Comparison of ENCODE assay signal across 1 cellular context in the genomic region with DNA sequence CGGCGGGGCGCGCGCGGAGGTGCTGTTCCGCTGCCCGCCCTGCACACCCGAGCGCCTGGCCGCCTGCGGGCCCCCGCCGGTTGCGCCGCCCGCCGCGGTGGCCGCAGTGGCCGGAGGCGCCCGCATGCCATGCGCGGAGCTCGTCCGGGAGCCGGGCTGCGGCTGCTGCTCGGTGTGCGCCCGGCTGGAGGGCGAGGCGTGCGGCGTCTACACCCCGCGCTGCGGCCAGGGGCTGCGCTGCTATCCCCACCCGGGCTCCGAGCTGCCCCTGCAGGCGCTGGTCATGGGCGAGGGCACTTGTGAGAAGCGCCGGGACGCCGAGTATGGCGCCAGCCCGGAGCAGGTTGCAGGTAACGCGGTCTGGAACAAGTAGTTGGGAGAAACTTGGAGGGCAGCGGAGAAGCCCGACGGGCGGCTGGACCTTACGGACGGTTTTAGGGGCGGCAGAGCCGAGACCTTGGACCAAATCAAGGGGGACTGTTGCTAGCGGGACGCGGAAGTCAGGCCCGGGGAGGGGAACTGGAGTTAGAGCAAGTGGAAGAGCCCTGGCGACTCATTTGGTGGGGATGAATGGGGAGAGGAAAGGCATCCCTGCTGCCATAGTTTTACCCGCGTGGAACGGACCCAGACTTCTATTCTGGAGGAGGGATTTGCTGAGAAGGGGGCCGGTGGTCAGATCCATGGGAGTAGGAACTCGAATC.
TF ChIP-seq lines count a peak whose summit lies in the region.

No MANE protein-coding gene starts in this region.

TF ChIP-seq in HepG2, 621 proteins besides CTCF, POLR2A, EP300 and RAD21:
- TF ChIP-seq, protein P1, sequence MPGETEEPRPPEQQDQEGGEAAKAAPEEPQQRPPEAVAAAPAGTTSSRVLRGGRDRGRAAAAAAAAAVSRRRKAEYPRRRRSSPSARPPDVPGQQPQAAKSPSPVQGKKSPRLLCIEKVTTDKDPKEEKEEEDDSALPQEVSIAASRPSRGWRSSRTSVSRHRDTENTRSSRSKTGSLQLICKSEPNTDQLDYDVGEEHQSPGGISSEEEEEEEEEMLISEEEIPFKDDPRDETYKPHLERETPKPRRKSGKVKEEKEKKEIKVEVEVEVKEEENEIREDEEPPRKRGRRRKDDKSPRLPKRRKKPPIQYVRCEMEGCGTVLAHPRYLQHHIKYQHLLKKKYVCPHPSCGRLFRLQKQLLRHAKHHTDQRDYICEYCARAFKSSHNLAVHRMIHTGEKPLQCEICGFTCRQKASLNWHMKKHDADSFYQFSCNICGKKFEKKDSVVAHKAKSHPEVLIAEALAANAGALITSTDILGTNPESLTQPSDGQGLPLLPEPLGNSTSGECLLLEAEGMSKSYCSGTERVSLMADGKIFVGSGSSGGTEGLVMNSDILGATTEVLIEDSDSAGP (CRISPR knock-in tag; IDR thresholded peaks at IDR 0.05; ENCODE audit: borderline replicate concordance): 0 out of 2 replicates have a peak, but pooled peaks have one; percentile 16
- TF ChIP-seq ZNF501 (CRISPR knock-in tag; IDR thresholded peaks at IDR 0.05): peak; percentile 60
- TF ChIP-seq HNRNPH1 (optimal IDR thresholded peaks at IDR 0.05; ENCODE audit: low read depth, low read length): no peak
- TF ChIP-seq, protein P2, sequence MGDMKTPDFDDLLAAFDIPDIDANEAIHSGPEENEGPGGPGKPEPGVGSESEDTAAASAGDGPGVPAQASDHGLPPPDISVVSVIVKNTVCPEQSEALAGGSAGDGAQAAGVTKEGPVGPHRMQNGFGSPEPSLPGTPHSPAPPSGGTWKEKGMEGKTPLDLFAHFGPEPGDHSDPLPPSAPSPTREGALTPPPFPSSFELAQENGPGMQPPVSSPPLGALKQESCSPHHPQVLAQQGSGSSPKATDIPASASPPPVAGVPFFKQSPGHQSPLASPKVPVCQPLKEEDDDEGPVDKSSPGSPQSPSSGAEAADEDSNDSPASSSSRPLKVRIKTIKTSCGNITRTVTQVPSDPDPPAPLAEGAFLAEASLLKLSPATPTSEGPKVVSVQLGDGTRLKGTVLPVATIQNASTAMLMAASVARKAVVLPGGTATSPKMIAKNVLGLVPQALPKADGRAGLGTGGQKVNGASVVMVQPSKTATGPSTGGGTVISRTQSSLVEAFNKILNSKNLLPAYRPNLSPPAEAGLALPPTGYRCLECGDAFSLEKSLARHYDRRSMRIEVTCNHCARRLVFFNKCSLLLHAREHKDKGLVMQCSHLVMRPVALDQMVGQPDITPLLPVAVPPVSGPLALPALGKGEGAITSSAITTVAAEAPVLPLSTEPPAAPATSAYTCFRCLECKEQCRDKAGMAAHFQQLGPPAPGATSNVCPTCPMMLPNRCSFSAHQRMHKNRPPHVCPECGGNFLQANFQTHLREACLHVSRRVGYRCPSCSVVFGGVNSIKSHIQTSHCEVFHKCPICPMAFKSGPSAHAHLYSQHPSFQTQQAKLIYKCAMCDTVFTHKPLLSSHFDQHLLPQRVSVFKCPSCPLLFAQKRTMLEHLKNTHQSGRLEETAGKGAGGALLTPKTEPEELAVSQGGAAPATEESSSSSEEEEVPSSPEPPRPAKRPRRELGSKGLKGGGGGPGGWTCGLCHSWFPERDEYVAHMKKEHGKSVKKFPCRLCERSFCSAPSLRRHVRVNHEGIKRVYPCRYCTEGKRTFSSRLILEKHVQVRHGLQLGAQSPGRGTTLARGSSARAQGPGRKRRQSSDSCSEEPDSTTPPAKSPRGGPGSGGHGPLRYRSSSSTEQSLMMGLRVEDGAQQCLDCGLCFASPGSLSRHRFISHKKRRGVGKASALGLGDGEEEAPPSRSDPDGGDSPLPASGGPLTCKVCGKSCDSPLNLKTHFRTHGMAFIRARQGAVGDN (CRISPR knock-in tag; IDR thresholded peaks at IDR 0.05): peak; percentile 65
- TF ChIP-seq KMT2B (CRISPR knock-in tag; IDR thresholded peaks at IDR 0.05): no peak
- no peak for TF ChIP-seq PCBP2 (optimal IDR thresholded peaks at IDR 0.05; ENCODE audit: low read depth, low read length, poor library complexity, severe bottlenecking)
- TF ChIP-seq, protein P3, sequence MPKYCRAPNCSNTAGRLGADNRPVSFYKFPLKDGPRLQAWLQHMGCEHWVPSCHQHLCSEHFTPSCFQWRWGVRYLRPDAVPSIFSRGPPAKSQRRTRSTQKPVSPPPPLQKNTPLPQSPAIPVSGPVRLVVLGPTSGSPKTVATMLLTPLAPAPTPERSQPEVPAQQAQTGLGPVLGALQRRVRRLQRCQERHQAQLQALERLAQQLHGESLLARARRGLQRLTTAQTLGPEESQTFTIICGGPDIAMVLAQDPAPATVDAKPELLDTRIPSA (CRISPR knock-in tag; IDR thresholded peaks at IDR 0.05; ENCODE audit: borderline replicate concordance): 0 out of 2 replicates have a peak, but pooled peaks have one; percentile 46
- TF ChIP-seq EZH2 (conservative IDR thresholded peaks at IDR 0.05; ENCODE audit: low read depth, low read length): peak; percentile 92
- TF ChIP-seq, protein P4, sequence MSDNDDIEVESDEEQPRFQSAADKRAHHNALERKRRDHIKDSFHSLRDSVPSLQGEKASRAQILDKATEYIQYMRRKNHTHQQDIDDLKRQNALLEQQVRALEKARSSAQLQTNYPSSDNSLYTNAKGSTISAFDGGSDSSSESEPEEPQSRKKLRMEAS (IDR thresholded peaks at IDR 0.05): peak; percentile 9; the same call in 1 of the 2 replicates
- 0 out of 2 replicates have a peak, but pooled peaks have one; percentile 26 for TF ChIP-seq HNRNPL (IDR thresholded peaks at IDR 0.05; ENCODE audit: low read depth, low read length)
- no peak for TF ChIP-seq PHF5A (CRISPR knock-in tag; IDR thresholded peaks at IDR 0.05; ENCODE audit: low read depth, unreplicated experiment)
- peak; percentile 63; the same call in 1 of the 2 replicates for TF ChIP-seq ZNF598 (CRISPR knock-in tag; IDR thresholded peaks at IDR 0.05; ENCODE audit: borderline replicate concordance)
- TF ChIP-seq HNRNPLL (IDR thresholded peaks at IDR 0.05; ENCODE audit: low read depth, low read length, poor library complexity, severe bottlenecking): peak; percentile 54
- no peak for TF ChIP-seq ZMYM4 (CRISPR knock-in tag; IDR thresholded peaks at IDR 0.05)
- TF ChIP-seq, protein P5, sequence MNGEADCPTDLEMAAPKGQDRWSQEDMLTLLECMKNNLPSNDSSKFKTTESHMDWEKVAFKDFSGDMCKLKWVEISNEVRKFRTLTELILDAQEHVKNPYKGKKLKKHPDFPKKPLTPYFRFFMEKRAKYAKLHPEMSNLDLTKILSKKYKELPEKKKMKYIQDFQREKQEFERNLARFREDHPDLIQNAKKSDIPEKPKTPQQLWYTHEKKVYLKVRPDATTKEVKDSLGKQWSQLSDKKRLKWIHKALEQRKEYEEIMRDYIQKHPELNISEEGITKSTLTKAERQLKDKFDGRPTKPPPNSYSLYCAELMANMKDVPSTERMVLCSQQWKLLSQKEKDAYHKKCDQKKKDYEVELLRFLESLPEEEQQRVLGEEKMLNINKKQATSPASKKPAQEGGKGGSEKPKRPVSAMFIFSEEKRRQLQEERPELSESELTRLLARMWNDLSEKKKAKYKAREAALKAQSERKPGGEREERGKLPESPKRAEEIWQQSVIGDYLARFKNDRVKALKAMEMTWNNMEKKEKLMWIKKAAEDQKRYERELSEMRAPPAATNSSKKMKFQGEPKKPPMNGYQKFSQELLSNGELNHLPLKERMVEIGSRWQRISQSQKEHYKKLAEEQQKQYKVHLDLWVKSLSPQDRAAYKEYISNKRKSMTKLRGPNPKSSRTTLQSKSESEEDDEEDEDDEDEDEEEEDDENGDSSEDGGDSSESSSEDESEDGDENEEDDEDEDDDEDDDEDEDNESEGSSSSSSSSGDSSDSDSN (CRISPR knock-in tag; IDR thresholded peaks at IDR 0.05): peak; percentile 76; the same call in 1 of the 2 replicates
- peak; percentile 40; the same call in 1 of the 2 replicates for TF ChIP-seq SALL1 (CRISPR knock-in tag; IDR thresholded peaks at IDR 0.05)
- TF ChIP-seq, protein P6, sequence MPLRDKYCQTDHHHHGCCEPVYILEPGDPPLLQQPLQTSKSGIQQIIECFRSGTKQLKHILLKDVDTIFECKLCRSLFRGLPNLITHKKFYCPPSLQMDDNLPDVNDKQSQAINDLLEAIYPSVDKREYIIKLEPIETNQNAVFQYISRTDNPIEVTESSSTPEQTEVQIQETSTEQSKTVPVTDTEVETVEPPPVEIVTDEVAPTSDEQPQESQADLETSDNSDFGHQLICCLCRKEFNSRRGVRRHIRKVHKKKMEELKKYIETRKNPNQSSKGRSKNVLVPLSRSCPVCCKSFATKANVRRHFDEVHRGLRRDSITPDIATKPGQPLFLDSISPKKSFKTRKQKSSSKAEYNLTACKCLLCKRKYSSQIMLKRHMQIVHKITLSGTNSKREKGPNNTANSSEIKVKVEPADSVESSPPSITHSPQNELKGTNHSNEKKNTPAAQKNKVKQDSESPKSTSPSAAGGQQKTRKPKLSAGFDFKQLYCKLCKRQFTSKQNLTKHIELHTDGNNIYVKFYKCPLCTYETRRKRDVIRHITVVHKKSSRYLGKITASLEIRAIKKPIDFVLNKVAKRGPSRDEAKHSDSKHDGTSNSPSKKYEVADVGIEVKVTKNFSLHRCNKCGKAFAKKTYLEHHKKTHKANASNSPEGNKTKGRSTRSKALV (CRISPR knock-in tag; IDR thresholded peaks at IDR 0.05): peak; percentile 97
- TF ChIP-seq, protein P7, sequence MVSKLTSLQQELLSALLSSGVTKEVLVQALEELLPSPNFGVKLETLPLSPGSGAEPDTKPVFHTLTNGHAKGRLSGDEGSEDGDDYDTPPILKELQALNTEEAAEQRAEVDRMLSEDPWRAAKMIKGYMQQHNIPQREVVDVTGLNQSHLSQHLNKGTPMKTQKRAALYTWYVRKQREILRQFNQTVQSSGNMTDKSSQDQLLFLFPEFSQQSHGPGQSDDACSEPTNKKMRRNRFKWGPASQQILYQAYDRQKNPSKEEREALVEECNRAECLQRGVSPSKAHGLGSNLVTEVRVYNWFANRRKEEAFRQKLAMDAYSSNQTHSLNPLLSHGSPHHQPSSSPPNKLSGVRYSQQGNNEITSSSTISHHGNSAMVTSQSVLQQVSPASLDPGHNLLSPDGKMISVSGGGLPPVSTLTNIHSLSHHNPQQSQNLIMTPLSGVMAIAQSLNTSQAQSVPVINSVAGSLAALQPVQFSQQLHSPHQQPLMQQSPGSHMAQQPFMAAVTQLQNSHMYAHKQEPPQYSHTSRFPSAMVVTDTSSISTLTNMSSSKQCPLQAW (CRISPR knock-in tag; IDR thresholded peaks at IDR 0.05): 0 out of 2 replicates have a peak, but pooled peaks have one; percentile 15
- TF ChIP-seq YY1 (IDR thresholded peaks at IDR 0.05; ENCODE audit: insufficient read depth, insufficient replicate concordance, low read depth, low read length): peak; percentile 15
- 0 out of 2 replicates have a peak, but pooled peaks have one; percentile 17 for TF ChIP-seq MYC (CRISPR knock-in tag; IDR thresholded peaks at IDR 0.05; ENCODE audit: borderline replicate concordance)
- TF ChIP-seq, protein P8, sequence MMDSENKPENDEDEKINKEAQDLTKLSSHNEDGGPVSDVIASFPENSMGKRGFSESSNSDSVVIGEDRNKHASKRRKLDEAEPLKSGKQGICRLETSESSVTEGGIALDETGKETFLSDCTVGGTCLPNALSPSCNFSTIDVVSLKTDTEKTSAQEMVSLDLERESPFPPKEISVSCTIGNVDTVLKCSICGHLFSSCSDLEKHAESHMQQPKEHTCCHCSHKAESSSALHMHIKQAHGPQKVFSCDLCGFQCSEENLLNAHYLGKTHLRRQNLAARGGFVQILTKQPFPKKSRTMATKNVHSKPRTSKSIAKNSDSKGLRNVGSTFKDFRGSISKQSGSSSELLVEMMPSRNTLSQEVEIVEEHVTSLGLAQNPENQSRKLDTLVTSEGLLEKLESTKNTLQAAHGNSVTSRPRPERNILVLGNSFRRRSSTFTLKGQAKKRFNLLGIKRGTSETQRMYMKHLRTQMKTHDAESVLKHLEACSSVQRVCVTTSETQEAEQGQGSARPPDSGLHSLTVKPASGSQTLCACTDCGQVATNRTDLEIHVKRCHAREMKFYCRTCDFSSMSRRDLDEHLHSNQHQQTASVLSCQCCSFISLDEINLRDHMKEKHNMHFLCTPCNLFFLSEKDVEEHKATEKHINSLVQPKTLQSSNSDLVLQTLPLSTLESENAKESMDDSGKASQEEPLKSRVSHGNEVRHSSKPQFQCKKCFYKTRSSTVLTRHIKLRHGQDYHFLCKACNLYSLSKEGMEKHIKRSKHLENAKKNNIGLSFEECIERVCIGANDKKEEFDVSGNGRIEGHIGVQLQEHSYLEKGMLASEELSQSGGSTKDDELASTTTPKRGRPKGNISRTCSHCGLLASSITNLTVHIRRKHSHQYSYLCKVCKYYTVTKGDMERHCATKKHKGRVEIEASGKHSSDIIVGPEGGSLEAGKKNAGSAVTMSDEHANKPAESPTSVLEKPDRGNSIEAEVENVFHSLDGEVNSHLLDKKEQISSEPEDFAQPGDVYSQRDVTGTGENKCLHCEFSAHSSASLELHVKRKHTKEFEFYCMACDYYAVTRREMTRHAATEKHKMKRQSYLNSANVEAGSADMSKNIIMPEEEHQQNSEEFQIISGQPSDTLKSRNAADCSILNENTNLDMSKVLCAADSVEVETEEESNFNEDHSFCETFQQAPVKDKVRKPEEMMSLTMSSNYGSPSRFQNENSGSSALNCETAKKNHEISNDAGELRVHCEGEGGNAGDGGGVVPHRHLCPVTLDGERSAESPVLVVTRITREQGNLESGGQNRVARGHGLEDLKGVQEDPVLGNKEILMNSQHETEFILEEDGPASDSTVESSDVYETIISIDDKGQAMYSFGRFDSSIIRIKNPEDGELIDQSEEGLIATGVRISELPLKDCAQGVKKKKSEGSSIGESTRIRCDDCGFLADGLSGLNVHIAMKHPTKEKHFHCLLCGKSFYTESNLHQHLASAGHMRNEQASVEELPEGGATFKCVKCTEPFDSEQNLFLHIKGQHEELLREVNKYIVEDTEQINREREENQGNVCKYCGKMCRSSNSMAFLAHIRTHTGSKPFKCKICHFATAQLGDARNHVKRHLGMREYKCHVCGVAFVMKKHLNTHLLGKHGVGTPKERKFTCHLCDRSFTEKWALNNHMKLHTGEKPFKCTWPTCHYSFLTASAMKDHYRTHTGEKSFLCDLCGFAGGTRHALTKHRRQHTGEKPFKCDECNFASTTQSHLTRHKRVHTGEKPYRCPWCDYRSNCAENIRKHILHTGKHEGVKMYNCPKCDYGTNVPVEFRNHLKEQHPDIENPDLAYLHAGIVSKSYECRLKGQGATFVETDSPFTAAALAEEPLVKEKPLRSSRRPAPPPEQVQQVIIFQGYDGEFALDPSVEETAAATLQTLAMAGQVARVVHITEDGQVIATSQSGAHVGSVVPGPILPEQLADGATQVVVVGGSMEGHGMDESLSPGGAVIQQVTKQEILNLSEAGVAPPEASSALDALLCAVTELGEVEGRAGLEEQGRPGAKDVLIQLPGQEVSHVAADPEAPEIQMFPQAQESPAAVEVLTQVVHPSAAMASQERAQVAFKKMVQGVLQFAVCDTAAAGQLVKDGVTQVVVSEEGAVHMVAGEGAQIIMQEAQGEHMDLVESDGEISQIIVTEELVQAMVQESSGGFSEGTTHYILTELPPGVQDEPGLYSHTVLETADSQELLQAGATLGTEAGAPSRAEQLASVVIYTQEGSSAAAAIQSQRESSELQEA (CRISPR knock-in tag; IDR thresholded peaks at IDR 0.05; ENCODE audit: not compliant biosample characterization): peak; percentile 11
- TF ChIP-seq, protein P9, sequence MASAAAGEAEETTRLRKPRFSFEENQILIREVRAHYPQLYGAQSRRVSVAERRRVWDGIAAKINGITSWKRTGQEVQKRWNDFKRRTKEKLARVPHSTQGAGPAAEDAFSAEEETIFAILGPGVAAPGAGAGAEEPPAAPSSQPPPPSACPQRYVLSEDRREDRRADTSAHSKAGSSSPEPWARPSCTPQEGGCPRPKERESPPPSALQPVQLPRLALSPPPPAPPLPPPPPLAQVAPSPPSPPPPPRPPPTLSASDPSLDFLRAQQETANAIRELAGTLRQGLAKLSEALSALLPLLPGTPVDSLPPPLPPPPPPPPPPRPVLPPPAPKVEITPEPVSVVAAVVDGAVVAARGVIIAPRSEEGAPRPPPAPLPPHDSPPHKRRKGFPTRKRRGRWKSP (CRISPR knock-in tag; IDR thresholded peaks at IDR 0.05): 0 out of 2 replicates have a peak, but pooled peaks have one; percentile 26
- peak; percentile 2; the same call in 1 of the 2 replicates for TF ChIP-seq GABPB1 (CRISPR knock-in tag; IDR thresholded peaks at IDR 0.05)
- TF ChIP-seq ZNF777 (CRISPR knock-in tag; IDR thresholded peaks at IDR 0.05): peak; percentile 83
- 0 out of 2 replicates have a peak, but pooled peaks have one; percentile 42 for TF ChIP-seq ZFP82 (CRISPR knock-in tag; IDR thresholded peaks at IDR 0.05; ENCODE audit: borderline replicate concordance)
